Comparison of ENCODE assay signal across 1 cellular context in the genomic region with DNA sequence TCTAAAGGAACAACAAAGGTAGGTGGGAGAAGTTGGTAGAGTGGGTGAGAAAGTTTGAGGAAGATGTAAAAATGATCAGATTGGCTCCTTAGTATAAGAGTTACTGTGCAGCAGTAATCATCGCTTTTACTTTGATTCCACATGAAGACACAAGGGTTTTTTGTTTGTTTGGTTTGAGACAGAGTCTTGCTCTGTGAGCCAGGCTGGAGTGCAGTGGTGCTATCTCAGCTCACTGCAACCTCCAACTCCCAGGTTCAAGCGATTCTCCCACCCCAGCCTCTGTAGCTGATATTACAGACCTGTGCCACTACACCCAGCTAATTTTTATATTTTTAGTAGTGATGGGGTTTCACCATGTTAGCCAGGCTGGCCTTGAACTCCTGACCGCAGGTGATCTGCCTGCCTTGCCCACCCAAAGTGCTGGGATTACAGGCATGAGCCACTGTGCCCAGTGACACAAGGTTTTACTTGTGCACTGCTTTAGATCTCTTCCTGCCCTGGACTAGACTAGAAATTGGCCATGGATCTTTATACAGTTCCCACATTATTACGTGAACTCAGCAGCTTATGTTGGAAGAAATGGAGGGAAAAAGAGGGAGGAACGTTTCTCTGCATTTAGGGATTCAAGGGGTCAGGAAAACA.
TF ChIP-seq lines count a peak whose summit lies in the region.

No MANE protein-coding gene starts in this region.

TF ChIP-seq in K562, 482 proteins besides CTCF, POLR2A, EP300 and RAD21:
- no peak for TF ChIP-seq NR2F6 (CRISPR knock-in tag; IDR thresholded peaks at IDR 0.05)
- no peak for TF ChIP-seq ZNF586 (CRISPR knock-in tag; conservative IDR thresholded peaks at IDR 0.05)
- TF ChIP-seq GABPB1 (CRISPR knock-in tag; IDR thresholded peaks at IDR 0.05) = no peak
- TF ChIP-seq NR2C1 (IDR thresholded peaks at IDR 0.05) = no peak
- no peak for TF ChIP-seq NR2C1 (tag; IDR thresholded peaks at IDR 0.05)
- no peak for TF ChIP-seq ZKSCAN8 (CRISPR knock-in tag; IDR thresholded peaks at IDR 0.05)
- no peak for TF ChIP-seq IFI16 (CRISPR knock-in tag; IDR thresholded peaks at IDR 0.05)
- no peak for TF ChIP-seq LARP7 (IDR thresholded peaks at IDR 0.05)
- no peak for TF ChIP-seq BCL6 (CRISPR knock-in tag; IDR thresholded peaks at IDR 0.05)
- TF ChIP-seq, protein P1, sequence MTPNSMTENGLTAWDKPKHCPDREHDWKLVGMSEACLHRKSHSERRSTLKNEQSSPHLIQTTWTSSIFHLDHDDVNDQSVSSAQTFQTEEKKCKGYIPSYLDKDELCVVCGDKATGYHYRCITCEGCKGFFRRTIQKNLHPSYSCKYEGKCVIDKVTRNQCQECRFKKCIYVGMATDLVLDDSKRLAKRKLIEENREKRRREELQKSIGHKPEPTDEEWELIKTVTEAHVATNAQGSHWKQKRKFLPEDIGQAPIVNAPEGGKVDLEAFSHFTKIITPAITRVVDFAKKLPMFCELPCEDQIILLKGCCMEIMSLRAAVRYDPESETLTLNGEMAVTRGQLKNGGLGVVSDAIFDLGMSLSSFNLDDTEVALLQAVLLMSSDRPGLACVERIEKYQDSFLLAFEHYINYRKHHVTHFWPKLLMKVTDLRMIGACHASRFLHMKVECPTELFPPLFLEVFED (CRISPR knock-in tag; conservative IDR thresholded peaks at IDR 0.05) = 0 out of 2 replicates have a peak, but pooled peaks have one; percentile 12
- no peak for TF ChIP-seq ZNF830 (CRISPR knock-in tag; IDR thresholded peaks at IDR 0.05)
- TF ChIP-seq, protein P2, sequence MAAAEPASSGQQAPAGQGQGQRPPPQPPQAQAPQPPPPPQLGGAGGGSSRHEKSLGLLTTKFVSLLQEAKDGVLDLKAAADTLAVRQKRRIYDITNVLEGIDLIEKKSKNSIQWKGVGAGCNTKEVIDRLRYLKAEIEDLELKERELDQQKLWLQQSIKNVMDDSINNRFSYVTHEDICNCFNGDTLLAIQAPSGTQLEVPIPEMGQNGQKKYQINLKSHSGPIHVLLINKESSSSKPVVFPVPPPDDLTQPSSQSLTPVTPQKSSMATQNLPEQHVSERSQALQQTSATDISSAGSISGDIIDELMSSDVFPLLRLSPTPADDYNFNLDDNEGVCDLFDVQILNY (CRISPR knock-in tag; IDR thresholded peaks at IDR 0.05) = 0 out of 2 replicates have a peak, but pooled peaks have one; percentile 32
